ENCODE assay signal across 18 cellular contexts in the genomic region with DNA sequence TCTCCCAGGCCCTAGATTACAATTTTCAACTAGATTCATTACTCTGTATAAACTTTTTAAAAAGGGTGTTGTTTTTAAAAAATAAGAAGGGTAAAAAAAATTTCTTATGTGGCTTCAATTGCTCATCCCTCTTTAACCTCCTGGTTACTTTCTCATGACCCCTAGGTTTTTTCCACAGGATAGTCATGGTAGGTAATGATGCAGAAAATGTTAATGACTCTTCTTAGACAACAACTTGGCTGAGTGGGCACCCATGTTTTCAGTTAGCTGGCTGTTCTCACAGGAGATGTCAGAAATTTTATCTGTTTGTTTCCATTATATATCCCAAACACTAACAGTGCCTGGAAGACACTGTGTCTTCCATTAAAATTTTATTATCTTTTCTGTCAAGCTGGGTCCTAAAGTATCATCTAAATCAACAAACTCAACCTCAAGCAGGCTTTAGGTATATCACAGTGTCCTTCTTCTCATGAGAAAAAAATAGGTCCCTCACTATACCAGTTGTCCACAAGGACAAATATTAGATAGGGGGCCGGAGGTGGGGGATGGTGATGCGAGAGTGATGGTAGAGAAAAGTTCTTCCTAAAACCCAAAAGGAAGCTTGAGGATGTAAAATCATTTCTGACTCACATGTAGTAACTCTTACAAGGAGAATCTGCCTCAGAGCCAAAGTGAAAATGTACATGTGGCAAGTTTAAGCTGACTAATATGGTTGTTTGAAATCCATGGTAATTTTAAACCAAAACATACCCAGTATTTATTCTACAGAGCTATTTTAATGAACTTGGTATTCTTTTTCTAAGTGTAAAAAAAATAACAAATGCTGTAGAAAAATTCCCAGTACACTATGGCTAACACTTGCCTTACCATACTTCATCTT. TPM values are rescaled to one million over a fixed set of nuclear protein-coding genes. Genes with fewer than 3 reads are reported as not detected.
DNase-seq lines count a peak whose midpoint lies in the region; ATAC-seq and TF ChIP-seq lines count a peak whose summit lies in the region.
"Had no signal": no experiment of that assay in that cellular context is flagged by ENCODE, and none has a peak within 500 bp of the region (broad histone marks: within the 10 kb centered on the region; RNA-seq: fewer than 3 reads in every experiment).

No MANE protein-coding gene starts in this region.

- H3K36me3 ChIP-seq in Caco-2 (ENCODE audit: control insufficient read depth, insufficient read depth, low read length) (peaks cover 1% of the 10 kb centered on the region; the same call in 1 of the 2 replicates), right atrium auricular region (peaks cover 29% of the 10 kb centered on the region)

- no peak for ATAC-seq in T-helper 17 cell
- ATAC-seq: effector memory CD8-positive, alpha-beta T cell had no signal

- H3K27me3 ChIP-seq in AG04450 (ENCODE audit: control insufficient read depth, insufficient read depth, low read length) (no peaks in the 10 kb centered on the region), Caco-2 (replicated peaks; ENCODE audit: control insufficient read depth, insufficient read depth, low read length) (no peaks in the 10 kb centered on the region), right atrium auricular region (no peaks in the 10 kb centered on the region)

- H3K27me3 Mint-ChIP-seq in Caco-2 (ENCODE audit: insufficient read depth, unreplicated experiment) (no peaks in the 10 kb centered on the region), T-helper 17 cell (no peaks in the 10 kb centered on the region)
- H3K27me3 Mint-ChIP-seq: effector memory CD8-positive, alpha-beta T cell had no signal

- peaks cover 23% of the 10 kb centered on the region for H3K9me3 Mint-ChIP-seq in Caco-2 (ENCODE audit: unreplicated experiment)

- H3K9me3 ChIP-seq in AG04450 (ENCODE audit: control insufficient read depth, insufficient read depth, low read length): peaks cover 2% of the 10 kb centered on the region; the same call in 1 of the 2 replicates
- H3K9me3 ChIP-seq in Caco-2: peaks cover 8% of the 10 kb centered on the region; the same call in 1 of the 2 replicates
- peaks cover 0 to 9% of the 10 kb centered on the region in 2 donors for H3K9me3 ChIP-seq in right atrium auricular region
- H3K9me3 ChIP-seq in T-helper 17 cell (ENCODE audit: control insufficient read depth, low read length, poor library complexity, severe bottlenecking): no peaks in the 10 kb centered on the region

- BruUV-seq in Caco-2 (replicated peaks; lab: Mats Ljungman, UMichigan): no TSS peak

- H3K27ac Mint-ChIP-seq in Caco-2 (ENCODE audit: unreplicated experiment) (no peak overlapping the region), T-helper 17 cell (no peak overlapping the region)
- H3K27ac Mint-ChIP-seq: effector memory CD8-positive, alpha-beta T cell had no signal

- H3K36me3 Mint-ChIP-seq in Caco-2 (ENCODE audit: insufficient read depth, unreplicated experiment) (peaks cover 43% of the 10 kb centered on the region), T-helper 17 cell (ENCODE audit: low read depth) (no peaks in the 10 kb centered on the region)

- intact Hi-C loops in Caco-2 (cut with micrococcal nuclease; ENCODE audit: unreplicated experiment): no loop called here

- H3K4me1 Mint-ChIP-seq in Caco-2 (ENCODE audit: low read depth, unreplicated experiment) (no peaks in the 10 kb centered on the region), T-helper 17 cell (no peaks in the 10 kb centered on the region)

- peak; percentile 86 for DNase-seq in AG04450 (ENCODE audit: low read depth, low spot score)
- peak; percentile 44 for DNase-seq in HS-5 (ENCODE audit: low read depth)
- DNase-seq in cardiac fibroblast (ENCODE audit: low read depth in 2 of 2): peak; percentile 60 to 91
- peak; percentile 93 for DNase-seq in kidney glomerular epithelial cell (lab: John Stamatoyannopoulos, UW)
- no peak for DNase-seq in NCI-H226
- no peak for DNase-seq in Caco-2
- DNase-seq in right atrium auricular region (ENCODE audit: low spot score): no peak
- DNase-seq in T-helper 17 cell: no peak
- DNase-seq: activated CD4-positive, CD25-positive, alpha-beta regulatory T cell treated with anti-CD3 and anti-CD28 coated beads, Interleukin-2, amount 50 U/mL, for 72 hours; activated T-cell treated with anti-CD3 and anti-CD28 coated beads, Interleukin-2, amount 50 U/mL, for 1 hour; aorta; C1 segment of cervical spinal cord; effector memory CD8-positive, alpha-beta T cell; GDM1; mesendoderm; PC-9; stimulated activated CD4-positive, alpha-beta T cell treated with anti-CD3 and anti-CD28 coated beads, Interleukin-2, amount 100 ng/mL, for 48 hours; stimulated activated naive CD4-positive, alpha-beta T cell treated with Interleukin-2 at 50 U/mL for 16 hours had no signal

- TF ChIP-seq CTCF in AG04450 (IDR thresholded peaks at IDR 0.05; ENCODE audit: low read depth, low read length) (no peak), cardiac fibroblast (IDR thresholded peaks at IDR 0.05; ENCODE audit: low read depth, low read length) (no peak), Caco-2 (IDR thresholded peaks at IDR 0.05; ENCODE audit: insufficient read depth in 1 of 2, low read depth in 1 of 2, low read length in 1 of 2, severe bottlenecking in 1 of 2, unreplicated experiment in 1 of 2) (no peak), right atrium auricular region (IDR thresholded peaks at IDR 0.05) (no peak)

- CTCF ChIA-PET in AG04450 (lab: Charles Lee): interaction anchor here (1.1 to 1.6 kb wide), 2 partner anchors 52 to 72 kb away, joined by 4 to 7 read pairs; no protein-coding TSS in a partner anchor
- CTCF ChIA-PET in Caco-2 (lab: Charles Lee): no interaction called here

- H3K27ac ChIP-seq in AG04450 (ENCODE audit: low read depth, low read length) (peak overlapping the region; percentile 87), right atrium auricular region (no peak overlapping the region)
- H3K27ac ChIP-seq: PC-9 had no signal

- POLR2A ChIA-PET in AG04450 (lab: Yijun Ruan, JAX): interaction anchor here (0.9 to 1.0 kb wide), 2 partner anchors 42 to 43 kb away, joined by 3 to 5 read pairs; partner anchors contain the start of gene PLOD2
- POLR2A ChIA-PET in Caco-2 (lab: Charles Lee): no interaction called here

- H3K4me3 ChIP-seq in AG04450 (ENCODE audit: low read depth, low read length) (no peak overlapping the region), cardiac fibroblast (replicated peaks in 1 of 2; ENCODE audit: low read depth in 2 of 2, low read length in 2 of 2) (no peak overlapping the region), Caco-2 (ENCODE audit: low read depth, low read length) (no peak overlapping the region), right atrium auricular region (no peak overlapping the region)
- H3K4me3 ChIP-seq: PC-9 had no signal

- H3K4me3 Mint-ChIP-seq in Caco-2 (ENCODE audit: unreplicated experiment) (no peak overlapping the region), T-helper 17 cell (no peak overlapping the region)
- H3K4me3 Mint-ChIP-seq: effector memory CD8-positive, alpha-beta T cell had no signal

- H3K4me1 ChIP-seq in Caco-2 (no peaks in the 10 kb centered on the region), right atrium auricular region (no peaks in the 10 kb centered on the region)

RNA-seq across cellular contexts. Expression of gene PLOD2, which starts 43.3 kb away (rescaled TPM):
- 63.7 and 88.9 TPM in 2 replicates for polyA plus RNA-seq in AG04450 (2011; rRNA removed)
- polyA minus RNA-seq in AG04450 (2011; rRNA and poly(A)+ RNA removed): 27.0 and 59.3 TPM in 2 replicates
- total RNA-seq in Caco-2 (2022) (49.4 and 53.1 TPM in 2 replicates), right atrium auricular region (10 to 100 TPM; 18.2 to 30.5 TPM), T-helper 17 cell (1 to 10 TPM in 1 of 2 donors, under 1 TPM in 1; 0.17 to 1.9 TPM)

Comparison
In these comparisons a context has a peak if more than half of its experiments do, and no peak if none do; other contexts are left out.
1. DNase-seq: peak in AG04450 (single experiment), HS-5 (single experiment), cardiac fibroblast (2 of 2) and kidney glomerular epithelial cell (single experiment); none in NCI-H226 (single experiment), Caco-2 (0 of 2), right atrium auricular region (single experiment) and T-helper 17 cell (0 of 3).
2. RNA of gene PLOD2, which starts 43.3 kb away (total RNA-seq): 49.4 to 53.1 TPM in Caco-2 and 18.2 to 30.5 TPM in right atrium auricular region; 0.17 to 1.9 TPM in T-helper 17 cell; every median in the first group is over 4 times any median in the second.